In genomic region chr16:81632392-81633146, GRCh38 we compare ENCODE assay signal across 1 cellular context.
TF ChIP-seq lines count a peak whose summit lies in the region.

No MANE protein-coding gene starts in this region.

TF ChIP-seq in K562, 482 proteins besides CTCF, POLR2A, EP300 and RAD21 (continued from another document and continues in another):
- TF ChIP-seq, protein P1, sequence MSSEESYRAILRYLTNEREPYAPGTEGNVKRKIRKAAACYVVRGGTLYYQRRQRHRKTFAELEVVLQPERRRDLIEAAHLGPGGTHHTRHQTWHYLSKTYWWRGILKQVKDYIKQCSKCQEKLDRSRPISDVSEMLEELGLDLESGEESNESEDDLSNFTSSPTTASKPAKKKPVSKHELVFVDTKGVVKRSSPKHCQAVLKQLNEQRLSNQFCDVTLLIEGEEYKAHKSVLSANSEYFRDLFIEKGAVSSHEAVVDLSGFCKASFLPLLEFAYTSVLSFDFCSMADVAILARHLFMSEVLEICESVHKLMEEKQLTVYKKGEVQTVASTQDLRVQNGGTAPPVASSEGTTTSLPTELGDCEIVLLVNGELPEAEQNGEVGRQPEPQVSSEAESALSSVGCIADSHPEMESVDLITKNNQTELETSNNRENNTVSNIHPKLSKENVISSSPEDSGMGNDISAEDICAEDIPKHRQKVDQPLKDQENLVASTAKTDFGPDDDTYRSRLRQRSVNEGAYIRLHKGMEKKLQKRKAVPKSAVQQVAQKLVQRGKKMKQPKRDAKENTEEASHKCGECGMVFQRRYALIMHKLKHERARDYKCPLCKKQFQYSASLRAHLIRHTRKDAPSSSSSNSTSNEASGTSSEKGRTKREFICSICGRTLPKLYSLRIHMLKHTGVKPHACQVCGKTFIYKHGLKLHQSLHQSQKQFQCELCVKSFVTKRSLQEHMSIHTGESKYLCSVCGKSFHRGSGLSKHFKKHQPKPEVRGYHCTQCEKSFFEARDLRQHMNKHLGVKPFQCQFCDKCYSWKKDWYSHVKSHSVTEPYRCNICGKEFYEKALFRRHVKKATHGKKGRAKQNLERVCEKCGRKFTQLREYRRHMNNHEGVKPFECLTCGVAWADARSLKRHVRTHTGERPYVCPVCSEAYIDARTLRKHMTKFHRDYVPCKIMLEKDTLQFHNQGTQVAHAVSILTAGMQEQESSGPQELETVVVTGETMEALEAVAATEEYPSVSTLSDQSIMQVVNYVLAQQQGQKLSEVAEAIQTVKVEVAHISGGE (CRISPR knock-in tag; IDR thresholded peaks at IDR 0.05), result peak in 1 of 3 experiments; percentile 63; a peak in 1 of 6 replicates
- TF ChIP-seq WHSC1 (IDR thresholded peaks at IDR 0.05; ENCODE audit: low read length) (peak; percentile 81), ARID1B (IDR thresholded peaks at IDR 0.05) (peak; percentile 70), ZNF639 (CRISPR knock-in tag; conservative IDR thresholded peaks at IDR 0.05 in 1 of 2, IDR thresholded peaks at IDR 0.05 in 1 of 2) (peak in 1 of 2 experiments; percentile 33; a peak in 1 of 4 replicates), NR4A1 (CRISPR knock-in tag; IDR thresholded peaks at IDR 0.05) (0 out of 2 replicates have a peak, but pooled peaks have one; percentile 60), NR4A1 (tag; IDR thresholded peaks at IDR 0.05) (no peak), ZC3H11A (IDR thresholded peaks at IDR 0.05; ENCODE audit: low read depth, low read length) (no peak), CTBP1 (IDR thresholded peaks at IDR 0.05; ENCODE audit: borderline replicate concordance) (0 out of 2 replicates have a peak, but pooled peaks have one; percentile 41), ZNF24 (IDR thresholded peaks at IDR 0.05) (peak; percentile 25; the same call in 1 of the 2 replicates), ZNF274 (IDR thresholded peaks at IDR 0.05; ENCODE audit: borderline replicate concordance, low read depth, low read length) (no peak), HNRNPK (IDR thresholded peaks at IDR 0.05; ENCODE audit: low read depth, low read length, poor library complexity, severe bottlenecking) (no peak), HDAC2 (IDR thresholded peaks at IDR 0.05) (peak; percentile 42; the same call in 1 of the 2 replicates), NCOR1 (IDR thresholded peaks at IDR 0.05) (0 out of 2 replicates have a peak, but pooled peaks have one; percentile 9), KLF10 (CRISPR knock-in tag; IDR thresholded peaks at IDR 0.05) (0 out of 2 replicates have a peak, but pooled peaks have one; percentile 40), GTF2E2 (tag; IDR thresholded peaks at IDR 0.05) (0 out of 2 replicates have a peak, but pooled peaks have one; percentile 47), ZNF780A (CRISPR knock-in tag; IDR thresholded peaks at IDR 0.05) (no peak), ZBTB2 (IDR thresholded peaks at IDR 0.05) (0 out of 2 replicates have a peak, but pooled peaks have one; percentile 19), YY1 (IDR thresholded peaks at IDR 0.05; ENCODE audit: borderline replicate concordance in 1 of 3, control insufficient read depth in 1 of 3, extremely low read depth in 1 of 3, insufficient read depth in 3 of 3, insufficient read length in 1 of 3, insufficient replicate concordance in 2 of 3, low read depth in 1 of 3, low read length in 2 of 3) (peak in 1 of 3 experiments; percentile 1), SMARCE1 (IDR thresholded peaks at IDR 0.05) (peak; percentile 67; the same call in 1 of the 2 replicates), ZKSCAN1 (IDR thresholded peaks at IDR 0.05; ENCODE audit: low read depth, low read length) (no peak), SMARCA4 (IDR thresholded peaks at IDR 0.05) (peak; percentile 81), MEF2A (IDR thresholded peaks at IDR 0.05; ENCODE audit: control insufficient read depth, low read depth, low read length) (no peak)
- TF ChIP-seq, protein P2, sequence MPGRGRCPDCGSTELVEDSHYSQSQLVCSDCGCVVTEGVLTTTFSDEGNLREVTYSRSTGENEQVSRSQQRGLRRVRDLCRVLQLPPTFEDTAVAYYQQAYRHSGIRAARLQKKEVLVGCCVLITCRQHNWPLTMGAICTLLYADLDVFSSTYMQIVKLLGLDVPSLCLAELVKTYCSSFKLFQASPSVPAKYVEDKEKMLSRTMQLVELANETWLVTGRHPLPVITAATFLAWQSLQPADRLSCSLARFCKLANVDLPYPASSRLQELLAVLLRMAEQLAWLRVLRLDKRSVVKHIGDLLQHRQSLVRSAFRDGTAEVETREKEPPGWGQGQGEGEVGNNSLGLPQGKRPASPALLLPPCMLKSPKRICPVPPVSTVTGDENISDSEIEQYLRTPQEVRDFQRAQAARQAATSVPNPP (IDR thresholded peaks at IDR 0.05; ENCODE audit: borderline replicate concordance, insufficient read depth, insufficient read length), result no peak
- TF ChIP-seq, protein P3, sequence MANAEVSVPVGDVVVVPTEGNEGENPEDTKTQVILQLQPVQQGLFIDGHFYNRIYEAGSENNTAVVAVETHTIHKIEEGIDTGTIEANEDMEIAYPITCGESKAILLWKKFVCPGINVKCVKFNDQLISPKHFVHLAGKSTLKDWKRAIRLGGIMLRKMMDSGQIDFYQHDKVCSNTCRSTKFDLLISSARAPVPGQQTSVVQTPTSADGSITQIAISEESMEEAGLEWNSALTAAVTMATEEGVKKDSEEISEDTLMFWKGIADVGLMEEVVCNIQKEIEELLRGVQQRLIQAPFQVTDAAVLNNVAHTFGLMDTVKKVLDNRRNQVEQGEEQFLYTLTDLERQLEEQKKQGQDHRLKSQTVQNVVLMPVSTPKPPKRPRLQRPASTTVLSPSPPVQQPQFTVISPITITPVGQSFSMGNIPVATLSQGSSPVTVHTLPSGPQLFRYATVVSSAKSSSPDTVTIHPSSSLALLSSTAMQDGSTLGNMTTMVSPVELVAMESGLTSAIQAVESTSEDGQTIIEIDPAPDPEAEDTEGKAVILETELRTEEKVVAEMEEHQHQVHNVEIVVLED (CRISPR knock-in tag; IDR thresholded peaks at IDR 0.05), result no peak
- TF ChIP-seq, protein P4, sequence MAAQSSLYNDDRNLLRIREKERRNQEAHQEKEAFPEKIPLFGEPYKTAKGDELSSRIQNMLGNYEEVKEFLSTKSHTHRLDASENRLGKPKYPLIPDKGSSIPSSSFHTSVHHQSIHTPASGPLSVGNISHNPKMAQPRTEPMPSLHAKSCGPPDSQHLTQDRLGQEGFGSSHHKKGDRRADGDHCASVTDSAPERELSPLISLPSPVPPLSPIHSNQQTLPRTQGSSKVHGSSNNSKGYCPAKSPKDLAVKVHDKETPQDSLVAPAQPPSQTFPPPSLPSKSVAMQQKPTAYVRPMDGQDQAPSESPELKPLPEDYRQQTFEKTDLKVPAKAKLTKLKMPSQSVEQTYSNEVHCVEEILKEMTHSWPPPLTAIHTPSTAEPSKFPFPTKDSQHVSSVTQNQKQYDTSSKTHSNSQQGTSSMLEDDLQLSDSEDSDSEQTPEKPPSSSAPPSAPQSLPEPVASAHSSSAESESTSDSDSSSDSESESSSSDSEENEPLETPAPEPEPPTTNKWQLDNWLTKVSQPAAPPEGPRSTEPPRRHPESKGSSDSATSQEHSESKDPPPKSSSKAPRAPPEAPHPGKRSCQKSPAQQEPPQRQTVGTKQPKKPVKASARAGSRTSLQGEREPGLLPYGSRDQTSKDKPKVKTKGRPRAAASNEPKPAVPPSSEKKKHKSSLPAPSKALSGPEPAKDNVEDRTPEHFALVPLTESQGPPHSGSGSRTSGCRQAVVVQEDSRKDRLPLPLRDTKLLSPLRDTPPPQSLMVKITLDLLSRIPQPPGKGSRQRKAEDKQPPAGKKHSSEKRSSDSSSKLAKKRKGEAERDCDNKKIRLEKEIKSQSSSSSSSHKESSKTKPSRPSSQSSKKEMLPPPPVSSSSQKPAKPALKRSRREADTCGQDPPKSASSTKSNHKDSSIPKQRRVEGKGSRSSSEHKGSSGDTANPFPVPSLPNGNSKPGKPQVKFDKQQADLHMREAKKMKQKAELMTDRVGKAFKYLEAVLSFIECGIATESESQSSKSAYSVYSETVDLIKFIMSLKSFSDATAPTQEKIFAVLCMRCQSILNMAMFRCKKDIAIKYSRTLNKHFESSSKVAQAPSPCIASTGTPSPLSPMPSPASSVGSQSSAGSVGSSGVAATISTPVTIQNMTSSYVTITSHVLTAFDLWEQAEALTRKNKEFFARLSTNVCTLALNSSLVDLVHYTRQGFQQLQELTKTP (IDR thresholded peaks at IDR 0.05; ENCODE audit: low read depth in 1 of 2, partially characterized antibody in 2 of 2), result peak in 1 of 2 experiments; percentile 34
- TF ChIP-seq, protein P5, sequence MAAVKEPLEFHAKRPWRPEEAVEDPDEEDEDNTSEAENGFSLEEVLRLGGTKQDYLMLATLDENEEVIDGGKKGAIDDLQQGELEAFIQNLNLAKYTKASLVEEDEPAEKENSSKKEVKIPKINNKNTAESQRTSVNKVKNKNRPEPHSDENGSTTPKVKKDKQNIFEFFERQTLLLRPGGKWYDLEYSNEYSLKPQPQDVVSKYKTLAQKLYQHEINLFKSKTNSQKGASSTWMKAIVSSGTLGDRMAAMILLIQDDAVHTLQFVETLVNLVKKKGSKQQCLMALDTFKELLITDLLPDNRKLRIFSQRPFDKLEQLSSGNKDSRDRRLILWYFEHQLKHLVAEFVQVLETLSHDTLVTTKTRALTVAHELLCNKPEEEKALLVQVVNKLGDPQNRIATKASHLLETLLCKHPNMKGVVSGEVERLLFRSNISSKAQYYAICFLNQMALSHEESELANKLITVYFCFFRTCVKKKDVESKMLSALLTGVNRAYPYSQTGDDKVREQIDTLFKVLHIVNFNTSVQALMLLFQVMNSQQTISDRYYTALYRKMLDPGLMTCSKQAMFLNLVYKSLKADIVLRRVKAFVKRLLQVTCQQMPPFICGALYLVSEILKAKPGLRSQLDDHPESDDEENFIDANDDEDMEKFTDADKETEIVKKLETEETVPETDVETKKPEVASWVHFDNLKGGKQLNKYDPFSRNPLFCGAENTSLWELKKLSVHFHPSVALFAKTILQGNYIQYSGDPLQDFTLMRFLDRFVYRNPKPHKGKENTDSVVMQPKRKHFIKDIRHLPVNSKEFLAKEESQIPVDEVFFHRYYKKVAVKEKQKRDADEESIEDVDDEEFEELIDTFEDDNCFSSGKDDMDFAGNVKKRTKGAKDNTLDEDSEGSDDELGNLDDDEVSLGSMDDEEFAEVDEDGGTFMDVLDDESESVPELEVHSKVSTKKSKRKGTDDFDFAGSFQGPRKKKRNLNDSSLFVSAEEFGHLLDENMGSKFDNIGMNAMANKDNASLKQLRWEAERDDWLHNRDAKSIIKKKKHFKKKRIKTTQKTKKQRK (IDR thresholded peaks at IDR 0.05; ENCODE audit: borderline replicate concordance, low read depth, low read length), result no peak
- TF ChIP-seq, protein P6, sequence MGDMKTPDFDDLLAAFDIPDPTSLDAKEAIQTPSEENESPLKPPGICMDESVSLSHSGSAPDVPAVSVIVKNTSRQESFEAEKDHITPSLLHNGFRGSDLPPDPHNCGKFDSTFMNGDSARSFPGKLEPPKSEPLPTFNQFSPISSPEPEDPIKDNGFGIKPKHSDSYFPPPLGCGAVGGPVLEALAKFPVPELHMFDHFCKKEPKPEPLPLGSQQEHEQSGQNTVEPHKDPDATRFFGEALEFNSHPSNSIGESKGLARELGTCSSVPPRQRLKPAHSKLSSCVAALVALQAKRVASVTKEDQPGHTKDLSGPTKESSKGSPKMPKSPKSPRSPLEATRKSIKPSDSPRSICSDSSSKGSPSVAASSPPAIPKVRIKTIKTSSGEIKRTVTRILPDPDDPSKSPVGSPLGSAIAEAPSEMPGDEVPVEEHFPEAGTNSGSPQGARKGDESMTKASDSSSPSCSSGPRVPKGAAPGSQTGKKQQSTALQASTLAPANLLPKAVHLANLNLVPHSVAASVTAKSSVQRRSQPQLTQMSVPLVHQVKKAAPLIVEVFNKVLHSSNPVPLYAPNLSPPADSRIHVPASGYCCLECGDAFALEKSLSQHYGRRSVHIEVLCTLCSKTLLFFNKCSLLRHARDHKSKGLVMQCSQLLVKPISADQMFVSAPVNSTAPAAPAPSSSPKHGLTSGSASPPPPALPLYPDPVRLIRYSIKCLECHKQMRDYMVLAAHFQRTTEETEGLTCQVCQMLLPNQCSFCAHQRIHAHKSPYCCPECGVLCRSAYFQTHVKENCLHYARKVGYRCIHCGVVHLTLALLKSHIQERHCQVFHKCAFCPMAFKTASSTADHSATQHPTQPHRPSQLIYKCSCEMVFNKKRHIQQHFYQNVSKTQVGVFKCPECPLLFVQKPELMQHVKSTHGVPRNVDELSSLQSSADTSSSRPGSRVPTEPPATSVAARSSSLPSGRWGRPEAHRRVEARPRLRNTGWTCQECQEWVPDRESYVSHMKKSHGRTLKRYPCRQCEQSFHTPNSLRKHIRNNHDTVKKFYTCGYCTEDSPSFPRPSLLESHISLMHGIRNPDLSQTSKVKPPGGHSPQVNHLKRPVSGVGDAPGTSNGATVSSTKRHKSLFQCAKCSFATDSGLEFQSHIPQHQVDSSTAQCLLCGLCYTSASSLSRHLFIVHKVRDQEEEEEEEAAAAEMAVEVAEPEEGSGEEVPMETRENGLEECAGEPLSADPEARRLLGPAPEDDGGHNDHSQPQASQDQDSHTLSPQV (IDR thresholded peaks at IDR 0.05), result peak; percentile 87
- TF ChIP-seq, protein P7, sequence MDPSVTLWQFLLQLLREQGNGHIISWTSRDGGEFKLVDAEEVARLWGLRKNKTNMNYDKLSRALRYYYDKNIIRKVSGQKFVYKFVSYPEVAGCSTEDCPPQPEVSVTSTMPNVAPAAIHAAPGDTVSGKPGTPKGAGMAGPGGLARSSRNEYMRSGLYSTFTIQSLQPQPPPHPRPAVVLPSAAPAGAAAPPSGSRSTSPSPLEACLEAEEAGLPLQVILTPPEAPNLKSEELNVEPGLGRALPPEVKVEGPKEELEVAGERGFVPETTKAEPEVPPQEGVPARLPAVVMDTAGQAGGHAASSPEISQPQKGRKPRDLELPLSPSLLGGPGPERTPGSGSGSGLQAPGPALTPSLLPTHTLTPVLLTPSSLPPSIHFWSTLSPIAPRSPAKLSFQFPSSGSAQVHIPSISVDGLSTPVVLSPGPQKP (CRISPR knock-in tag; IDR thresholded peaks at IDR 0.05), result no peak
- TF ChIP-seq, protein P8, sequence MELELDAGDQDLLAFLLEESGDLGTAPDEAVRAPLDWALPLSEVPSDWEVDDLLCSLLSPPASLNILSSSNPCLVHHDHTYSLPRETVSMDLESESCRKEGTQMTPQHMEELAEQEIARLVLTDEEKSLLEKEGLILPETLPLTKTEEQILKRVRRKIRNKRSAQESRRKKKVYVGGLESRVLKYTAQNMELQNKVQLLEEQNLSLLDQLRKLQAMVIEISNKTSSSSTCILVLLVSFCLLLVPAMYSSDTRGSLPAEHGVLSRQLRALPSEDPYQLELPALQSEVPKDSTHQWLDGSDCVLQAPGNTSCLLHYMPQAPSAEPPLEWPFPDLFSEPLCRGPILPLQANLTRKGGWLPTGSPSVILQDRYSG (tag; conservative IDR thresholded peaks at IDR 0.05; ENCODE audit: low read depth), result 0 out of 2 replicates have a peak, but pooled peaks have one; percentile 22
